8 cellular contexts compared by ENCODE assay signal in the genomic region with DNA sequence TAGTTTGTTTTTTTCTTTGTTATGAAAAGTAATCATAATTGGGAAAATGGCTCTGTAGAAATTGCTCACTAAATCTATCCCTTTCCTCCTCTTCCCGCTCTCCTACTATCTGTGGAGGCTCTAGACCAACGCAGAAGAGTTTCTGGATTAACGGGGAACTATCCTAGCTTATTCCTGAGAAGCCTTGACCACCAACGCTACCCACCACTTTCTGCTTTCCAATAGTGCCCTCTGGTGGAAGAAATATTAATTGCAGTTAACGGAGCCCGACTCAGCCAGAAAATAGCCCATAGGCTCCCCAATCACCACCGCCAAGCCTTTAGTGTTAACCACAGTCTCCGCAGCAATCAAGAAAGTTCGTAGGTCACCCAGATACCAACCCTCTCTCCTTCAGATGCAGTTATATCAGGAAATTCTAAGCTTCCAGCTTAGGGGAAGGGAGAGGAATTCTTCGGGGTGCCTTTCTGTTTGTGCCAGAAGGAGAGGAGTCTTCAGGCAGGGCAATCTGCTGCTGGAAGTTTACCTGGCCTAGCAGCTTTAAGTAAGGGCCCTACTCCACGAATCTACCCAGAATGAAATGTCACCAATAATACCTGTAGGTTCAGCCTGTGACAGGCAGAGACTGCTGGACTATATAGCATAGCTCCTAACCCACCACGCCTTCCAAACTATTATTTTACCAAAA. TPM values are rescaled to one million over a fixed set of nuclear protein-coding genes. Genes with fewer than 3 reads are reported as not detected.
DNase-seq lines count a peak whose midpoint lies in the region; ATAC-seq and TF ChIP-seq lines count a peak whose summit lies in the region.

No MANE protein-coding gene starts in this region.

- in situ Hi-C loops in Caki2 (cut with HindIII; ENCODE audit: low pct_unique_long_range_greater_than_20kb, low sequenced_read_pairs): no loop called here

- no peaks in the 10 kb centered on the region for H3K36me3 ChIP-seq in OCI-LY3 (replicated peaks; ENCODE audit: low read depth, low read length)
- H3K36me3 ChIP-seq in neuronal stem cell (replicated peaks in 1 of 2; ENCODE audit: control insufficient read depth in 2 of 2, insufficient read depth in 2 of 2, low read length in 2 of 2): no peaks in the 10 kb centered on the region

- H2BK15ac ChIP-seq in neuronal stem cell (ENCODE audit: low read length): no peak overlapping the region

- no peak overlapping the region for H3K4ac ChIP-seq in neuronal stem cell (ENCODE audit: low read length)

- no peak overlapping the region for H2BK120ac ChIP-seq in neuronal stem cell (ENCODE audit: low read depth, low read length)

- no peaks in the 10 kb centered on the region for H3K9me3 ChIP-seq in OCI-LY3 (ENCODE audit: insufficient read depth, low read length)
- no peaks in the 10 kb centered on the region for H3K9me3 ChIP-seq in neuronal stem cell (replicated peaks in 1 of 2; ENCODE audit: control insufficient read depth in 2 of 2, insufficient read depth in 1 of 2, low read depth in 1 of 2, low read length in 2 of 2)

- no peak overlapping the region for H3K9ac ChIP-seq in OCI-LY3 (ENCODE audit: low read length)
- no peak overlapping the region for H3K9ac ChIP-seq in neuronal stem cell (ENCODE audit: low read depth, low read length, poor library complexity)

- no peak overlapping the region for H4K91ac ChIP-seq in neuronal stem cell (ENCODE audit: low read depth, low read length, poor library complexity)

- H3K27me3 ChIP-seq in OCI-LY3 (ENCODE audit: low read depth, low read length) (peaks cover 30% of the 10 kb centered on the region), neuronal stem cell (ENCODE audit: control insufficient read depth in 3 of 3, insufficient read depth in 3 of 3, low read depth in 1 of 3, low read length in 3 of 3) (peaks cover 0 to 25% (median 0%) of the 10 kb centered on the region in 3 experiments)

- no peaks in the 10 kb centered on the region for H3K79me1 ChIP-seq in neuronal stem cell (ENCODE audit: low read depth, low read length)

- TF ChIP-seq CTCF in OCI-LY3 (IDR thresholded peaks at IDR 0.05; ENCODE audit: low read depth, low read length): peak; percentile 88
- TF ChIP-seq CTCF in fibroblast of villous mesenchyme (IDR thresholded peaks at IDR 0.05; ENCODE audit: insufficient read depth, low read depth, low read length): peak; percentile 74

- H3K27ac ChIP-seq in OCI-LY3 (ENCODE audit: low read length) (no peak overlapping the region), neuronal stem cell (replicated peaks; ENCODE audit: low read length) (no peak overlapping the region)

- no peak overlapping the region for H2BK12ac ChIP-seq in neuronal stem cell (ENCODE audit: low read length)

- ATAC-seq in GM21367 (IDR thresholded peaks at IDR 0.05; ENCODE audit: unreplicated experiment) (no peak), HG03565 (IDR thresholded peaks at IDR 0.05; ENCODE audit: unreplicated experiment) (no peak)

- no peak overlapping the region for H2AK5ac ChIP-seq in neuronal stem cell (ENCODE audit: low read depth, low read length)

- no peak overlapping the region for H3K23ac ChIP-seq in neuronal stem cell (ENCODE audit: low read depth, low read length, poor library complexity)

- no peaks in the 10 kb centered on the region for H3K79me2 ChIP-seq in OCI-LY3 (ENCODE audit: low read length)

- H3K18ac ChIP-seq in neuronal stem cell (ENCODE audit: low read length): no peak overlapping the region

- WGBS in neuronal stem cell (ENCODE audit: extremely low coverage in 2 of 2, insufficient read length in 2 of 2, insufficient replicate concordance in 1 of 2), 2 donors: no CpG with 5 or more reads among the region's 12 CpGs

- H3K4me2 ChIP-seq in OCI-LY3 (ENCODE audit: low read length) (peak overlapping the region; percentile 75), neuronal stem cell (ENCODE audit: insufficient read depth, low read length, poor library complexity, severe bottlenecking) (no peak overlapping the region)

- H3K4me3 ChIP-seq in OCI-LY3 (ENCODE audit: low read length): peak overlapping the region; percentile 44
- H3K4me3 ChIP-seq in fibroblast of villous mesenchyme (ENCODE audit: low read depth, low read length): no peak overlapping the region
- no peak overlapping the region for H3K4me3 ChIP-seq in neuronal stem cell (ENCODE audit: low read length in 2 of 2)

- H3K4me1 ChIP-seq in OCI-LY3 (ENCODE audit: low read length): peaks cover 16% of the 10 kb centered on the region
- H3K4me1 ChIP-seq in neuronal stem cell (ENCODE audit: control insufficient read depth in 2 of 2, insufficient read depth in 1 of 2, low read depth in 1 of 2, low read length in 2 of 2): no peaks in the 10 kb centered on the region

- H2BK5ac ChIP-seq in neuronal stem cell (ENCODE audit: low read length): no peak overlapping the region

- DNase-seq in Caki2 (ENCODE audit: low read depth) (peak; percentile 69), HPDE6-E6E7 (ENCODE audit: extremely low spot score) (peak; percentile 71), fibroblast of villous mesenchyme (ENCODE audit: low read depth) (peak; percentile 61), neuronal stem cell (ENCODE audit: low spot score) (peak; percentile 84)
- peak; percentile 53 to 55 for DNase-seq in activated T-cell treated with anti-CD3 and anti-CD28 coated beads, Interleukin-2, amount 50 U/mL, for 48 hours

- no peaks in the 10 kb centered on the region for H4K20me1 ChIP-seq in OCI-LY3 (ENCODE audit: insufficient read depth, low read length)

- no peak overlapping the region for H4K8ac ChIP-seq in neuronal stem cell (ENCODE audit: low read depth, low read length)

- no peak overlapping the region for H3K14ac ChIP-seq in neuronal stem cell (ENCODE audit: low read length)

- H2AFZ ChIP-seq in OCI-LY3 (ENCODE audit: low read depth, low read length) (peak overlapping the region; percentile 86), neuronal stem cell (ENCODE audit: low read length) (peak overlapping the region; percentile 68)

RNA-seq across cellular contexts. Expression of a gene that starts 23.0 kb away (rescaled TPM):
- 0.67 and 1.9 TPM in 2 replicates for total RNA-seq in Caki2 (2014; rRNA removed; shearing (Covaris generic); ENCODE audit: low replicate concordance)
- total RNA-seq in fibroblast of villous mesenchyme: 10.8 and 13.2 TPM in 2 replicates
- 47.3 TPM for polyA plus RNA-seq in neuronal stem cell (2013, experiment 1 of 2)
- polyA plus RNA-seq in neuronal stem cell (2013, experiment 2 of 2): 48.8 TPM
